ENCODE assay signal across 1 cellular context in genomic region chr5:124912653-124913328, GRCh38.
TF ChIP-seq lines count a peak whose summit lies in the region.

No MANE protein-coding gene starts in this region.

TF ChIP-seq in H1, 55 proteins besides CTCF, POLR2A, EP300 and RAD21:
- TF ChIP-seq CHD2 (IDR thresholded peaks at IDR 0.05; ENCODE audit: low read length), result no peak
- TF ChIP-seq KDM4A (IDR thresholded peaks at IDR 0.05; ENCODE audit: low read depth, low read length, severe bottlenecking), result no peak
- no peak for TF ChIP-seq EGR1 (IDR thresholded peaks at IDR 0.05; ENCODE audit: borderline replicate concordance, low read depth, low read length)
- TF ChIP-seq BRCA1 (IDR thresholded peaks at IDR 0.05; ENCODE audit: low read depth, low read length), result no peak
- TF ChIP-seq KDM5A (IDR thresholded peaks at IDR 0.05; ENCODE audit: low read length), result no peak
- no peak for TF ChIP-seq TCF12 (IDR thresholded peaks at IDR 0.05; ENCODE audit: low read depth, low read length)
- TF ChIP-seq SIX5 (IDR thresholded peaks at IDR 0.05; ENCODE audit: low read depth, low read length), result no peak
- no peak for TF ChIP-seq HDAC2 (IDR thresholded peaks at IDR 0.05; ENCODE audit: borderline replicate concordance in 1 of 2, low read depth in 2 of 2, low read length in 2 of 2)
- TF ChIP-seq RXRA (IDR thresholded peaks at IDR 0.05; ENCODE audit: insufficient read depth, low read depth, low read length), result no peak
- TF ChIP-seq TEAD4 (IDR thresholded peaks at IDR 0.05; ENCODE audit: low read depth, low read length), result no peak
- no peak for TF ChIP-seq SUZ12 (IDR thresholded peaks at IDR 0.05; ENCODE audit: low read length)
- no peak for TF ChIP-seq RFX5 (IDR thresholded peaks at IDR 0.05; ENCODE audit: borderline replicate concordance, low read depth, low read length)
- TF ChIP-seq SIN3A (conservative IDR thresholded peaks at IDR 0.05 in 1 of 2, IDR thresholded peaks at IDR 0.05 in 1 of 2; ENCODE audit: low read depth in 1 of 2, low read length in 2 of 2), result no peak
